9 cellular contexts compared by ENCODE assay signal in the genomic region with DNA sequence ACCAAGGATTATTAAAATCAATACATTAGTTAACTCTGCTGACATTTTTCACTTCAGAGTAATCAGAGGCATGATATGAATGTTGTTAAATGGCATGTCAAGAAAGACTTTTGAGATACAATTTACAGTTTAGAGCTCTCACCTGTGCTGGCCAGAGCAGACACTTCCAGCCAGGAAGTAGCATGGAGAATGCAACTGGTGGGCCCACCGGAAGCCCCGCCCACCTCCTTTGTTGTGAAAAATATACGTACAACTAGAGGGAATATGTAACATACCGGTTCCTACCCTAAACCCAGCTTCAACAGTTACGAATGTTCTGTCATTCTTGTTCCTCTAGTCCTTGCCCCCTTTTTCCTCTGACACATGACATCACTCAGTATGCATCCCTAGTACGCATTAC.
DNase-seq lines count a peak whose midpoint lies in the region; ATAC-seq and TF ChIP-seq lines count a peak whose summit lies in the region.
"Had no signal": no experiment of that assay in that cellular context is flagged by ENCODE, and none has a peak within 500 bp of the region (broad histone marks: within the 10 kb centered on the region; RNA-seq: fewer than 3 reads in every experiment).

No MANE protein-coding gene starts in this region.

- H3K27me3 Mint-ChIP-seq in HFFc6 (ENCODE audit: insufficient read depth) (peaks cover 2% of the 10 kb centered on the region; the same call in 1 of the 2 replicates), endothelial cell (ENCODE audit: unreplicated experiment) (peaks cover 1% of the 10 kb centered on the region)
- no peaks in the 10 kb centered on the region for H3K27me3 Mint-ChIP-seq in activated CD4-positive, alpha-beta memory T cell treated with anti-CD3 and anti-CD28 coated beads for 36 hours

- TF ChIP-seq CTCF in HFFc6 (IDR thresholded peaks at IDR 0.05) (no peak), esophagus squamous epithelium (IDR thresholded peaks at IDR 0.05) (no peak), endothelial cell (IDR thresholded peaks at IDR 0.05; ENCODE audit: unreplicated experiment) (no peak)

- H3K4me3 Mint-ChIP-seq in HFFc6: peak overlapping the region; percentile 80
- peak overlapping the region; percentile 62 for H3K4me3 Mint-ChIP-seq in activated CD4-positive, alpha-beta memory T cell treated with anti-CD3 and anti-CD28 coated beads for 36 hours
- H3K4me3 Mint-ChIP-seq in endothelial cell (ENCODE audit: unreplicated experiment): no peak overlapping the region

- peak overlapping the region; percentile 75 to 95 (median 88) for H3K27ac ChIP-seq in esophagus squamous epithelium

- CTCF ChIA-PET in activated CD4-positive, alpha-beta memory T cell treated with anti-CD3 and anti-CD28 coated beads for 36 hours (lab: Charles Lee): interaction anchor here (0.8 to 2.1 kb wide), 7 partner anchors 16 to 727 kb away, joined by 3 to 15 read pairs (median 4); no protein-coding TSS in a partner anchor

- H3K9me3 ChIP-seq in esophagus squamous epithelium: peaks cover 0 to 2% (median 0%) of the 10 kb centered on the region in 3 donors

- H3K4me1 Mint-ChIP-seq in HFFc6 (ENCODE audit: low read depth) (peaks cover 49% of the 10 kb centered on the region; the same call in 1 of the 2 replicates), endothelial cell (ENCODE audit: unreplicated experiment) (peaks cover 12% of the 10 kb centered on the region)
- H3K4me1 Mint-ChIP-seq in activated CD4-positive, alpha-beta memory T cell treated with anti-CD3 and anti-CD28 coated beads for 36 hours (ENCODE audit: low read depth): peaks cover 49% of the 10 kb centered on the region

- intact Hi-C loops in activated CD4-positive, alpha-beta memory T cell treated with anti-CD3 and anti-CD28 coated beads for 36 hours (cut with micrococcal nuclease): loop anchor here (1.0 to 10.0 kb wide), 11 partner anchors 13 to 570 kb away; a partner anchor contains a TSS
- intact Hi-C loops in esophagus squamous epithelium (cut with DNase I): loop anchor here (10.0 kb wide), 1 partner anchor 180 kb away; no protein-coding TSS in a partner anchor

- POLR2A ChIA-PET in activated CD4-positive, alpha-beta memory T cell treated with anti-CD3 and anti-CD28 coated beads for 36 hours (lab: Charles Lee): interaction anchor here (0.6 to 2.9 kb wide), 11 partner anchors 11 to 569 kb away, joined by 3 to 22 read pairs (median 4); a partner anchor contains a TSS

- H3K36me3 ChIP-seq in esophagus squamous epithelium: peaks cover 0 to 35% (median 0%) of the 10 kb centered on the region in 3 donors

- no peaks in the 10 kb centered on the region for H3K27me3 ChIP-seq in esophagus squamous epithelium

- peak overlapping the region; percentile 99 for H3K27ac Mint-ChIP-seq in HFFc6
- no peak overlapping the region for H3K27ac Mint-ChIP-seq in activated CD4-positive, alpha-beta memory T cell treated with anti-CD3 and anti-CD28 coated beads for 36 hours
- H3K27ac Mint-ChIP-seq in endothelial cell (ENCODE audit: unreplicated experiment): no peak overlapping the region

- DNase-seq in HFFc6 (no peak), esophagus squamous epithelium (lab: John Stamatoyannopoulos, UW) (no peak), NCI-H446 treated with DMSO at 0.1 percent for 48 hours (lab: John Stamatoyannopoulos, UW) (no peak), T1000 (lab: John Stamatoyannopoulos, UW) (no peak), endothelial cell (ENCODE audit: low spot score) (no peak)
- DNase-seq in activated CD4-positive, alpha-beta memory T cell treated with anti-CD3 and anti-CD28 coated beads for 36 hours: peak; percentile 62
- peak; percentile 35 to 44 for DNase-seq in stimulated activated CD4-positive, alpha-beta T cell treated with anti-CD3 and anti-CD28 coated beads, Interleukin-2, amount 100 ng/mL, for 24 hours
- DNase-seq: RPMI8226 had no signal

- peaks cover 19% of the 10 kb centered on the region for H3K9me3 Mint-ChIP-seq in HFFc6
- no peaks in the 10 kb centered on the region for H3K9me3 Mint-ChIP-seq in activated CD4-positive, alpha-beta memory T cell treated with anti-CD3 and anti-CD28 coated beads for 36 hours
- no peaks in the 10 kb centered on the region for H3K9me3 Mint-ChIP-seq in endothelial cell (ENCODE audit: unreplicated experiment)

- H3K4me1 ChIP-seq in esophagus squamous epithelium: peaks cover 30 to 73% (median 51%) of the 10 kb centered on the region in 3 donors

- H3K4me3 ChIP-seq in esophagus squamous epithelium: peak overlapping the region in 3 of 4 donors; percentile 3 to 38 (median 4)

- 34 to 37% methylated on average over 6 of the region's 6 CpGs for WGBS in esophagus squamous epithelium, 2 donors

- TF ChIP-seq POLR2A in esophagus squamous epithelium (IDR thresholded peaks at IDR 0.05): no peak

- H3K36me3 Mint-ChIP-seq in HFFc6 (ENCODE audit: low read depth) (peaks cover 52% of the 10 kb centered on the region), endothelial cell (ENCODE audit: low read depth, unreplicated experiment) (peaks cover 17% of the 10 kb centered on the region)
- peaks cover 51% of the 10 kb centered on the region for H3K36me3 Mint-ChIP-seq in activated CD4-positive, alpha-beta memory T cell treated with anti-CD3 and anti-CD28 coated beads for 36 hours

- ATAC-seq in HG03175 (IDR thresholded peaks at IDR 0.05; ENCODE audit: unreplicated experiment): no peak

Comparison
In these comparisons a context has a peak if more than half of its experiments do, and no peak if none do; other contexts are left out.
1. DNase-seq: peak in activated CD4-positive, alpha-beta memory T cell treated with anti-CD3 and anti-CD28 coated beads for 36 hours (single experiment) and stimulated activated CD4-positive, alpha-beta T cell treated with anti-CD3 and anti-CD28 coated beads, Interleukin-2, amount 100 ng/mL, for 24 hours (2 of 2); none in HFFc6 (single experiment), esophagus squamous epithelium (single experiment), NCI-H446 treated with DMSO at 0.1 percent for 48 hours (single experiment), T1000 (single experiment) and endothelial cell (single experiment).